ENCODE assay signal across 8 cellular contexts in genomic region chr14:101964297-101965144, GRCh38. TPM values are rescaled to one million over a fixed set of nuclear protein-coding genes. Genes with fewer than 3 reads are reported as not detected.
DNase-seq lines count a peak whose midpoint lies in the region; ATAC-seq and TF ChIP-seq lines count a peak whose summit lies in the region.

Gene DYNC1H1, plus strand, starts transcription at chr14:101964573. Its CDS starts 119 bp downstream, at chr14:101964692.

- H3K9me3 ChIP-seq in heart right ventricle (no peaks in the 10 kb centered on the region), transverse colon (no peaks in the 10 kb centered on the region)

- intact Hi-C loops in heart right ventricle (cut with DNase I) (loop anchor here in 8 of 10 donors (2.0 to 10.0 kb wide), 10 partner anchors 122 to 353 kb away; partner anchors contain the start of genes ZNF839 (in 3 of the 8), HSP90AA1 (in 2 of the 8) and PPP2R5C (in 1 of the 8)), posterior cingulate gyrus (cut with DNase I) (loop anchor here (1.0 to 10.0 kb wide), 3 partner anchors 16 to 350 kb away; partner anchors contain the start of genes PPP2R5C and ZNF839), transverse colon (cut with DNase I; ENCODE audit: low total_unique reads) (loop anchor here (5.0 kb wide), 2 partner anchors 123 to 192 kb away; partner anchors contain the start of gene HSP90AA1)

- in situ Hi-C loops in transverse colon (cut with MboI; ENCODE audit: low pct_ligation_motif_present in 1 of 4, low pct_unique_long_range_greater_than_20kb in 1 of 4, low sequenced_read_pairs in 3 of 4): loop anchor here in 2 of 4 donors (10.0 to 25.0 kb wide), 2 partner anchors 130 to 348 kb away; partner anchors contain the start of genes MOK (in 1 of the 2) and ZNF839 (in 1 of the 2)

- H3K4me1 ChIP-seq in heart right ventricle (peaks cover 6 to 71% (median 54%) of the 10 kb centered on the region in 9 donors), transverse colon (peaks cover 8 to 51% (median 29%) of the 10 kb centered on the region in 4 donors)

- H3K36me3 ChIP-seq in heart right ventricle (peaks cover 0 to 14% (median 0%) of the 10 kb centered on the region in 9 donors), transverse colon (no peaks in the 10 kb centered on the region)

- H3K4me3 Mint-ChIP-seq in T-helper 1 cell treated with Interleukin-12 subunit alpha and Interleukin-12 subunit beta and Interleukin-4 antibody, amounts not matched to agents 30 μg/mL and 1 μg/mL, for 36 hours: peak within 1 kb of the TSS; percentile 91

- H3K36me3 Mint-ChIP-seq in T-helper 1 cell treated with Interleukin-12 subunit alpha and Interleukin-12 subunit beta and Interleukin-4 antibody, amounts not matched to agents 30 μg/mL and 1 μg/mL, for 36 hours (ENCODE audit: low read depth): peaks cover 13% of the 10 kb centered on the region

- 0% methylated on average over 100 to 108 of the region's 108 CpGs for WGBS in heart right ventricle, 2 donors
- 0% methylated on average over 32 of the region's 108 CpGs; no CpG with 5 or more reads in 1 of the 2 donors for WGBS in transverse colon (ENCODE audit: low coverage in 1 of 2), 2 donors

- DNase-seq in NCI-H187 (lab: John Stamatoyannopoulos, UW): peak; percentile 86 to 93
- peak; percentile 87 for DNase-seq in amniotic epithelial cell (ENCODE audit: low read depth)
- DNase-seq in heart right ventricle: peak; percentile 93 to 97
- DNase-seq in posterior cingulate gyrus: peak; percentile 85 to 99 (median 94)
- peak; percentile 92 for DNase-seq in transverse colon

- peak; percentile 96 for TF ChIP-seq POLR2A in GM15510 (IDR thresholded peaks at IDR 0.05; ENCODE audit: borderline replicate concordance, extremely low read depth, insufficient read length)
- peak; percentile 97 for TF ChIP-seq POLR2A in transverse colon (IDR thresholded peaks at IDR 0.05)

- peak within 1 kb of the TSS; percentile 83 to 100 (median 99) for H3K4me3 ChIP-seq in heart right ventricle
- peak within 1 kb of the TSS; percentile 87 to 99 (median 94) for H3K4me3 ChIP-seq in transverse colon

- TF ChIP-seq EP300 in transverse colon (IDR thresholded peaks at IDR 0.05; ENCODE audit: low read depth): no peak

- H3K9me3 Mint-ChIP-seq in T-helper 1 cell treated with Interleukin-12 subunit alpha and Interleukin-12 subunit beta and Interleukin-4 antibody, amounts not matched to agents 30 μg/mL and 1 μg/mL, for 36 hours: no peaks in the 10 kb centered on the region

- peaks cover 5% of the 10 kb centered on the region for H3K27me3 Mint-ChIP-seq in T-helper 1 cell treated with Interleukin-12 subunit alpha and Interleukin-12 subunit beta and Interleukin-4 antibody, amounts not matched to agents 30 μg/mL and 1 μg/mL, for 36 hours (ENCODE audit: low read depth)

- peaks cover 36% of the 10 kb centered on the region for H3K4me1 Mint-ChIP-seq in T-helper 1 cell treated with Interleukin-12 subunit alpha and Interleukin-12 subunit beta and Interleukin-4 antibody, amounts not matched to agents 30 μg/mL and 1 μg/mL, for 36 hours (ENCODE audit: low read depth)

- TF ChIP-seq CTCF in heart right ventricle (IDR thresholded peaks at IDR 0.05) (no peak), transverse colon (IDR thresholded peaks at IDR 0.05) (no peak)

- peak within 1 kb of the TSS; percentile 92 for H3K27ac Mint-ChIP-seq in T-helper 1 cell treated with Interleukin-12 subunit alpha and Interleukin-12 subunit beta and Interleukin-4 antibody, amounts not matched to agents 30 μg/mL and 1 μg/mL, for 36 hours

- peak within 1 kb of the TSS; percentile 91 to 98 (median 97) for H3K27ac ChIP-seq in heart right ventricle
- H3K27ac ChIP-seq in transverse colon: peak within 1 kb of the TSS; percentile 96 to 99 (median 98)

- peak; percentile 86 for ATAC-seq in HG02885 (IDR thresholded peaks at IDR 0.05; ENCODE audit: poor library complexity, unreplicated experiment)
- ATAC-seq in heart right ventricle: peak; percentile 90 to 96 (median 92)

- H3K27me3 ChIP-seq in heart right ventricle: no peaks in the 10 kb centered on the region
- H3K27me3 ChIP-seq in transverse colon: no peaks in the 10 kb centered on the region

RNA-seq across cellular contexts. Expression of gene DYNC1H1, which starts in this region (rescaled TPM):
- total RNA-seq in heart right ventricle: 100 to 1,000 TPM; 413 to 777 (median 634) TPM
- 100 to 1,000 TPM; 173 to 331 TPM for polyA plus RNA-seq in heart right ventricle
- total RNA-seq in transverse colon: 100 to 1,000 TPM; 471 to 647 (median 482) TPM

Comparison
In these comparisons a context has a peak if more than half of its experiments do, and no peak if none do; other contexts are left out.
1. Peak in every context shown above with its lines: DNase-seq, ATAC-seq, H3K4me3 ChIP-seq and H3K27ac ChIP-seq.